Comparison of ENCODE assay signal across 12 cellular contexts in the genomic region with DNA sequence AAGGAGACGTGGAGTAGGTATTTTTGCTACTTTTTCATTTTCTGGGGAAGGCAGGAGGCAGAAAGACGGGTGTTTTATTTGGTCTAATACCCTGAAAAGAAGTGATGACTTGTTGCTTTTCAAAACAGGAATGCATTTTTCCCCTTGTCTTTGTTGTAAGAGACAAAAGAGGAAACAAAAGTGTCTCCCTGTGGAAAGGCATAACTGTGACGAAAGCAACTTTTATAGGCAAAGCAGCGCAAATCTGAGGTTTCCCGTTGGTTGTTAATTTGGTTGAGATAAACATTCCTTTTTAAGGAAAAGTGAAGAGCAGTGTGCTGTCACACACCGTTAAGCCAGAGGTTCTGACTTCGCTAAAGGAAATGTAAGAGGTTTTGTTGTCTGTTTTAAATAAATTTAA. TPM values are rescaled to one million over a fixed set of nuclear protein-coding genes. Genes with fewer than 3 reads are reported as not detected.
DNase-seq lines count a peak whose midpoint lies in the region; ATAC-seq and TF ChIP-seq lines count a peak whose summit lies in the region.
"Had no signal": no experiment of that assay in that cellular context is flagged by ENCODE, and none has a peak within 500 bp of the region (broad histone marks: within the 10 kb centered on the region; RNA-seq: fewer than 3 reads in every experiment).

No MANE protein-coding gene starts in this region.

- TF ChIP-seq CTCF in SK-N-SH (IDR thresholded peaks at IDR 0.05): no peak
- no peak for TF ChIP-seq CTCF in thoracic aorta (IDR thresholded peaks at IDR 0.05)
- TF ChIP-seq CTCF in MM.1S (IDR thresholded peaks at IDR 0.05; ENCODE audit: low read length): no peak

- CTCF ChIA-PET in SK-N-SH (lab: Yijun Ruan, JAX): interaction anchor here (1.7 kb wide), 1 partner anchor 177 kb away, joined by 7 read pairs; no protein-coding TSS in a partner anchor

- H3K4me1 ChIP-seq in SK-N-SH (ENCODE audit: control insufficient read depth in 1 of 2, insufficient read depth in 2 of 2, low read depth in 1 of 2, low read length in 1 of 2): peaks cover 18 to 43% of the 10 kb centered on the region in 2 experiments
- H3K4me1 ChIP-seq in thoracic aorta (ENCODE audit: control insufficient read depth in 1 of 2, low read depth in 2 of 2): peaks cover 27 to 59% of the 10 kb centered on the region in 2 donors
- H3K4me1 ChIP-seq in MM.1S (ENCODE audit: low read length): peaks cover 3% of the 10 kb centered on the region; the same call in 1 of the 2 replicates

- H3K36me3 Mint-ChIP-seq in activated T-helper 2 cell treated with anti-CD3 and anti-CD28 coated beads, Interferon-gamma antibody, Interleukin-2, Interleukin-4, amounts not matched to agents 10 μg/mL and 5 μg/mL and 100 μg/mL, durations not matched to agents 14 hours and 24 hours and 36 hours (ENCODE audit: low read depth): no peaks in the 10 kb centered on the region

- H4K20me1 ChIP-seq in SK-N-SH (ENCODE audit: insufficient read depth) (peaks cover 37% of the 10 kb centered on the region), MM.1S (ENCODE audit: insufficient read depth, low read length) (no peaks in the 10 kb centered on the region)

- 19% methylated on average over 7 of the region's 7 CpGs for WGBS in SK-N-SH (ENCODE audit: low lambda C conversion rate)

- H2AFZ ChIP-seq in SK-N-SH (ENCODE audit: low read depth): no peak overlapping the region
- no peak overlapping the region for H2AFZ ChIP-seq in MM.1S (ENCODE audit: low read length)

- peaks cover 18 to 31% of the 10 kb centered on the region in 2 experiments for H3K36me3 ChIP-seq in SK-N-SH (replicated peaks in 1 of 2; ENCODE audit: control insufficient read depth in 1 of 2, insufficient read depth in 2 of 2, low read length in 1 of 2)
- H3K36me3 ChIP-seq in thoracic aorta: no peaks in the 10 kb centered on the region
- H3K36me3 ChIP-seq in MM.1S (replicated peaks; ENCODE audit: insufficient read depth, low read length): no peaks in the 10 kb centered on the region

- H3K9ac ChIP-seq in SK-N-SH (peak overlapping the region; percentile 57), MM.1S (ENCODE audit: low read length) (no peak overlapping the region)

- H3K4me3 Mint-ChIP-seq in activated T-helper 2 cell treated with anti-CD3 and anti-CD28 coated beads, Interferon-gamma antibody, Interleukin-2, Interleukin-4, amounts not matched to agents 10 μg/mL and 5 μg/mL and 100 μg/mL, durations not matched to agents 14 hours and 24 hours and 36 hours (ENCODE audit: low read depth): no peak overlapping the region
- H3K4me3 Mint-ChIP-seq: central memory CD8-positive, alpha-beta T cell had no signal

- H3K9me2 ChIP-seq in SK-N-SH (no peaks in the 10 kb centered on the region), MM.1S (replicated peaks; ENCODE audit: insufficient read depth, low read length) (no peaks in the 10 kb centered on the region)

- peaks cover 6% of the 10 kb centered on the region for H3F3A ChIP-seq in SK-N-SH (replicated peaks; ENCODE audit: insufficient read depth)
- H3F3A ChIP-seq in MM.1S (ENCODE audit: insufficient read depth, low read length): 0 out of 2 replicates have a peak, but pooled peaks cover 2% of the 10 kb centered on the region

- H3K27me3 Mint-ChIP-seq in activated T-helper 2 cell treated with anti-CD3 and anti-CD28 coated beads, Interferon-gamma antibody, Interleukin-2, Interleukin-4, amounts not matched to agents 10 μg/mL and 5 μg/mL and 100 μg/mL, durations not matched to agents 14 hours and 24 hours and 36 hours (ENCODE audit: low read depth): peaks cover 39% of the 10 kb centered on the region

- ATAC-seq in SK-N-SH treated with all-trans-retinoic acid at 6 μM for 48 hours: no peak
- no peak for ATAC-seq in thoracic aorta (ENCODE audit: insufficient number of reproducible peaks, low FRiP score, low read depth)
- no peak for ATAC-seq in HG02973 (IDR thresholded peaks at IDR 0.05; ENCODE audit: unreplicated experiment)
- ATAC-seq: left lobe of liver had no signal

- H3K79me2 ChIP-seq in SK-N-SH (ENCODE audit: insufficient read depth) (peaks cover 61% of the 10 kb centered on the region), MM.1S (ENCODE audit: low read length) (peaks cover 4% of the 10 kb centered on the region; the same call in 1 of the 2 replicates)

- H3K27ac ChIP-seq in SK-N-SH (ENCODE audit: low read depth in 2 of 2, low read length in 1 of 2) (peak overlapping the region; percentile 29 to 82), thoracic aorta (no peak overlapping the region), MM.1S (ENCODE audit: low read length) (no peak overlapping the region)

- H3K27me3 ChIP-seq in SK-N-SH (ENCODE audit: insufficient read depth): no peaks in the 10 kb centered on the region
- H3K27me3 ChIP-seq in thoracic aorta (replicated peaks; ENCODE audit: insufficient read depth): no peaks in the 10 kb centered on the region
- no peaks in the 10 kb centered on the region for H3K27me3 ChIP-seq in MM.1S (replicated peaks; ENCODE audit: insufficient read depth, low read length)

- H3K4me2 ChIP-seq in SK-N-SH (peak overlapping the region; percentile 74), MM.1S (ENCODE audit: low read depth, low read length) (no peak overlapping the region)

- intact Hi-C loops in activated T-helper 2 cell treated with anti-CD3 and anti-CD28 coated beads, Interferon-gamma antibody, Interleukin-2, Interleukin-4, amounts not matched to agents 10 μg/mL and 5 μg/mL and 100 μg/mL, durations not matched to agents 14 hours and 24 hours and 36 hours (cut with micrococcal nuclease): no loop called here

- H3K4me3 ChIP-seq in SK-N-SH (ENCODE audit: low read depth in 2 of 2, low read length in 1 of 2): peak overlapping the region; percentile 69 to 88
- peak overlapping the region; percentile 92 for H3K4me3 ChIP-seq in thoracic aorta
- no peak overlapping the region for H3K4me3 ChIP-seq in MM.1S (ENCODE audit: low read length)

- DNase-seq in SK-N-SH: no peak
- peak; percentile 55 for DNase-seq in astrocyte of the hippocampus (ENCODE audit: low read depth, low spot score)
- DNase-seq in left kidney (ENCODE audit: low read depth, low spot score): peak; percentile 31
- no peak for DNase-seq in thoracic aorta (ENCODE audit: low spot score)
- no peak for DNase-seq in MM.1S
- DNase-seq in activated T-helper 2 cell treated with anti-CD3 and anti-CD28 coated beads, Interferon-gamma antibody, Interleukin-2, Interleukin-4, amounts not matched to agents 10 μg/mL and 5 μg/mL and 100 μg/mL, durations not matched to agents 14 hours and 24 hours and 36 hours (ENCODE audit: low spot score): no peak
- DNase-seq: NCI-H2171 treated with DMSO at 0.1 percent for 48 hours had no signal

- H3K27ac Mint-ChIP-seq in activated T-helper 2 cell treated with anti-CD3 and anti-CD28 coated beads, Interferon-gamma antibody, Interleukin-2, Interleukin-4, amounts not matched to agents 10 μg/mL and 5 μg/mL and 100 μg/mL, durations not matched to agents 14 hours and 24 hours and 36 hours: no peak overlapping the region

- POLR2A ChIA-PET in SK-N-SH (lab: Yijun Ruan, JAX): no interaction called here

- H3K9me3 Mint-ChIP-seq in activated T-helper 2 cell treated with anti-CD3 and anti-CD28 coated beads, Interferon-gamma antibody, Interleukin-2, Interleukin-4, amounts not matched to agents 10 μg/mL and 5 μg/mL and 100 μg/mL, durations not matched to agents 14 hours and 24 hours and 36 hours: no peaks in the 10 kb centered on the region
- H3K9me3 Mint-ChIP-seq: central memory CD8-positive, alpha-beta T cell had no signal

- peaks cover 9% of the 10 kb centered on the region for H3K4me1 Mint-ChIP-seq in activated T-helper 2 cell treated with anti-CD3 and anti-CD28 coated beads, Interferon-gamma antibody, Interleukin-2, Interleukin-4, amounts not matched to agents 10 μg/mL and 5 μg/mL and 100 μg/mL, durations not matched to agents 14 hours and 24 hours and 36 hours (ENCODE audit: low read depth)

- no peak for TF ChIP-seq EP300 in SK-N-SH (IDR thresholded peaks at IDR 0.05; ENCODE audit: borderline replicate concordance in 1 of 2, low read depth in 1 of 2, low read length in 1 of 2)

- no peak for TF ChIP-seq RAD21 in SK-N-SH (IDR thresholded peaks at IDR 0.05; ENCODE audit: low read length)

- H3K9me3 ChIP-seq in SK-N-SH (no peaks in the 10 kb centered on the region), thoracic aorta (no peaks in the 10 kb centered on the region), MM.1S (replicated peaks; ENCODE audit: insufficient read depth, low read length) (no peaks in the 10 kb centered on the region)

TF ChIP-seq in SK-N-SH, 30 proteins besides CTCF, POLR2A, EP300 and RAD21 (continues in another document):
- TF ChIP-seq GATA2 (CRISPR knock-in tag; IDR thresholded peaks at IDR 0.05) (no peak), TEAD4 (IDR thresholded peaks at IDR 0.05; ENCODE audit: borderline replicate concordance, insufficient read depth) (no peak), POLR2AphosphoS5 (IDR thresholded peaks at IDR 0.05; ENCODE audit: low read depth, low read length) (no peak), NRF1 (IDR thresholded peaks at IDR 0.05; ENCODE audit: low read depth, low read length) (no peak), SMC3 (IDR thresholded peaks at IDR 0.05; ENCODE audit: low read depth, low read length) (no peak), MEF2A (IDR thresholded peaks at IDR 0.05; ENCODE audit: borderline replicate concordance, low read depth) (no peak), FOXJ3 (CRISPR knock-in tag; IDR thresholded peaks at IDR 0.05) (no peak)

TF ChIP-seq in SK-N-SH treated with all-trans-retinoic acid at 6 μM for 48 hours, 23 proteins besides CTCF, POLR2A, EP300 and RAD21 (continues in another document):
- TF ChIP-seq RARB (CRISPR knock-in tag; IDR thresholded peaks at IDR 0.05): no peak
- TF ChIP-seq ZFP30 (CRISPR knock-in tag; IDR thresholded peaks at IDR 0.05): no peak
- TF ChIP-seq CSDC2 (CRISPR knock-in tag; IDR thresholded peaks at IDR 0.05): no peak

RNA-seq across cellular contexts. Expression of a gene that starts 3.4 kb away (rescaled TPM):
- 16.1 and 19.7 TPM in 2 replicates for polyA plus RNA-seq in SK-N-SH (2012; rRNA removed)
- polyA plus RNA-seq in SK-N-SH (2012; cell fraction: cytosol; rRNA removed): 17.1 and 21.4 TPM in 2 replicates
- 12.2 and 15.3 TPM in 2 replicates for polyA plus RNA-seq in SK-N-SH (2012; cell fraction: nucleus; rRNA removed)
- total RNA-seq in thoracic aorta: 10 to 100 TPM; 14.0 to 14.4 TPM
- 1.1 and 1.4 TPM in 2 replicates for total RNA-seq in activated T-helper 2 cell treated with anti-CD3 and anti-CD28 coated beads, Interferon-gamma antibody, Interleukin-2, Interleukin-4, amounts not matched to agents 10 μg/mL and 5 μg/mL and 100 μg/mL, durations not matched to agents 14 hours and 24 hours and 36 hours

RNA-seq across cellular contexts. Expression of a gene that starts 36.0 kb away (rescaled TPM):
- 0.07 and 0.11 TPM in 2 replicates for polyA plus RNA-seq in SK-N-SH (2012; rRNA removed)
- polyA plus RNA-seq in SK-N-SH (2012; cell fraction: cytosol; rRNA removed): 0.04 and 0.05 TPM in 2 replicates
- 0.46 and 0.64 TPM in 2 replicates for polyA plus RNA-seq in SK-N-SH (2012; cell fraction: nucleus; rRNA removed)
- total RNA-seq in thoracic aorta: not detected
- not detected in 2 replicates for total RNA-seq in activated T-helper 2 cell treated with anti-CD3 and anti-CD28 coated beads, Interferon-gamma antibody, Interleukin-2, Interleukin-4, amounts not matched to agents 10 μg/mL and 5 μg/mL and 100 μg/mL, durations not matched to agents 14 hours and 24 hours and 36 hours
- total RNA-seq: ureter had no signal

Comparison
In these comparisons a context has a peak if more than half of its experiments do, and no peak if none do; other contexts are left out.
1. DNase-seq: peak in astrocyte of the hippocampus (single experiment) and left kidney (single experiment); none in SK-N-SH (single experiment), thoracic aorta (single experiment), MM.1S (single experiment) and activated T-helper 2 cell treated with anti-CD3 and anti-CD28 coated beads, Interferon-gamma antibody, Interleukin-2, Interleukin-4, amounts not matched to agents 10 μg/mL and 5 μg/mL and 100 μg/mL, durations not matched to agents 14 hours and 24 hours and 36 hours (single experiment).
2. H3K27ac ChIP-seq: peak in SK-N-SH (2 of 2); none in thoracic aorta (0 of 2) and MM.1S (single experiment).